20 cellular contexts compared by ENCODE assay signal in genomic region chrX:506341-506740, GRCh38.
"Had no signal": no experiment of that assay in that cellular context is flagged by ENCODE, and none has a peak within 500 bp of the region (broad histone marks: within the 10 kb centered on the region; RNA-seq: fewer than 3 reads in every experiment).

No MANE protein-coding gene starts in this region.

- H3K4me1 Mint-ChIP-seq: immature natural killer cell, mesothelial cell of epicardium, naive B cell had no signal

- H3K27ac ChIP-seq: coronary artery, dorsolateral prefrontal cortex, esophagus muscularis mucosa, foreskin keratinocyte, gastroesophageal sphincter, heart left ventricle, hepatocyte, left lung, lower lobe of right lung had no signal

- DNase-seq: dermis blood vessel endothelial cell; dorsolateral prefrontal cortex; effector CD4-positive, alpha-beta T cell; effector memory CD4-positive, alpha-beta T cell; foreskin keratinocyte; heart left ventricle; hypothalamus; immature natural killer cell; left cardiac atrium; left lung; left ventricle myocardium superior; lower lobe of right lung; mesenchymal stem cell; mucosa of descending colon; naive B cell had no signal

- H3K4me2 ChIP-seq: hepatocyte had no signal

- H3K27ac Mint-ChIP-seq: immature natural killer cell, mesothelial cell of epicardium, naive B cell had no signal

- H3K9me3 ChIP-seq: lower lobe of right lung, mucosa of descending colon had no signal

- H3K27me3 ChIP-seq: foreskin keratinocyte, hepatocyte had no signal

- H3K36me3 ChIP-seq: esophagus muscularis mucosa, gastroesophageal sphincter, heart left ventricle, left lung, lower lobe of right lung had no signal

- H3K36me3 Mint-ChIP-seq: immature natural killer cell, mesothelial cell of epicardium had no signal

- H3K4me1 ChIP-seq: esophagus muscularis mucosa, foreskin keratinocyte, gastroesophageal sphincter, heart left ventricle, left lung, lower lobe of right lung had no signal

- H2AFZ ChIP-seq: hepatocyte had no signal

- H3K4me3 Mint-ChIP-seq: immature natural killer cell, mesothelial cell of epicardium, naive B cell had no signal

- H3K4me3 ChIP-seq: coronary artery, dorsolateral prefrontal cortex, esophagus muscularis mucosa, gastroesophageal sphincter, heart left ventricle, hepatocyte, left lung, lower lobe of right lung, mucosa of descending colon had no signal

- ATAC-seq: foreskin keratinocyte, gastroesophageal sphincter, heart left ventricle, left cardiac atrium, left lung, left ventricle myocardium superior, lower lobe of right lung, mucosa of descending colon had no signal

- H3K79me2 ChIP-seq: hepatocyte had no signal
